ENCODE assay signal across 1 cellular context in genomic region chr1:75855010-75855409, GRCh38.
TF ChIP-seq lines count a peak whose summit lies in the region.

No MANE protein-coding gene starts in this region.

TF ChIP-seq in K562, 482 proteins besides CTCF, POLR2A, EP300 and RAD21 (continued from another document and continues in another):
- TF ChIP-seq ZBTB11 (CRISPR knock-in tag; IDR thresholded peaks at IDR 0.05) (no peak), ZNF121 (CRISPR knock-in tag; conservative IDR thresholded peaks at IDR 0.05) (no peak), ZNF133 (CRISPR knock-in tag; IDR thresholded peaks at IDR 0.05) (no peak), PKNOX1 (IDR thresholded peaks at IDR 0.05) (no peak), ARID1B (IDR thresholded peaks at IDR 0.05) (peak; percentile 46; the same call in 1 of the 2 replicates), PRDM10 (IDR thresholded peaks at IDR 0.05; ENCODE audit: partially characterized antibody) (no peak), ZNF224 (CRISPR knock-in tag; IDR thresholded peaks at IDR 0.05) (no peak), CEBPB (tag; IDR thresholded peaks at IDR 0.05) (peak; percentile 89), SOX6 (IDR thresholded peaks at IDR 0.05) (0 out of 2 replicates have a peak, but pooled peaks have one; percentile 44), ZNF592 (IDR thresholded peaks at IDR 0.05) (no peak), HEY1 (CRISPR knock-in tag; IDR thresholded peaks at IDR 0.05; ENCODE audit: borderline replicate concordance) (no peak), RBM17 (IDR thresholded peaks at IDR 0.05; ENCODE audit: borderline replicate concordance, low read depth, low read length) (no peak), TEAD4 (IDR thresholded peaks at IDR 0.05; ENCODE audit: low read length) (peak; percentile 45; the same call in 1 of the 2 replicates), TEAD4 (CRISPR knock-in tag; IDR thresholded peaks at IDR 0.05; ENCODE audit: borderline replicate concordance) (no peak), HIVEP1 (CRISPR knock-in tag; IDR thresholded peaks at IDR 0.05) (no peak), PURB (CRISPR knock-in tag; IDR thresholded peaks at IDR 0.05; ENCODE audit: low read depth) (no peak), CBFA2T3 (IDR thresholded peaks at IDR 0.05) (peak; percentile 55), PBX2 (CRISPR knock-in tag; IDR thresholded peaks at IDR 0.05; ENCODE audit: low read depth) (no peak), PBX2 (tag; conservative IDR thresholded peaks at IDR 0.05; ENCODE audit: low read depth) (no peak), ZNF143 (CRISPR knock-in tag; IDR thresholded peaks at IDR 0.05) (no peak), SP1 (CRISPR knock-in tag; IDR thresholded peaks at IDR 0.05) (no peak), FOXJ2 (tag; IDR thresholded peaks at IDR 0.05) (no peak), ZFP1 (CRISPR knock-in tag; IDR thresholded peaks at IDR 0.05) (no peak), CHD2 (IDR thresholded peaks at IDR 0.05; ENCODE audit: low read depth, low read length) (no peak), MBD1 (CRISPR knock-in tag; IDR thresholded peaks at IDR 0.05) (no peak), HOXB6 (CRISPR knock-in tag; IDR thresholded peaks at IDR 0.05; ENCODE audit: borderline replicate concordance) (no peak), HDAC3 (IDR thresholded peaks at IDR 0.05; ENCODE audit: borderline replicate concordance, partially characterized antibody) (no peak), ZBTB17 (CRISPR knock-in tag; IDR thresholded peaks at IDR 0.05) (no peak), PRMT5 (CRISPR knock-in tag; IDR thresholded peaks at IDR 0.05) (no peak), ZNF197 (CRISPR knock-in tag; IDR thresholded peaks at IDR 0.05; ENCODE audit: low read depth) (no peak), ZNF655 (CRISPR knock-in tag; IDR thresholded peaks at IDR 0.05) (no peak), TEAD2 (tag; IDR thresholded peaks at IDR 0.05) (no peak), ELF4 (CRISPR knock-in tag; IDR thresholded peaks at IDR 0.05) (no peak), ARID3B (CRISPR knock-in tag; IDR thresholded peaks at IDR 0.05; ENCODE audit: borderline replicate concordance) (no peak), JUNB (CRISPR knock-in tag; conservative IDR thresholded peaks at IDR 0.05) (no peak), ZNF263 (CRISPR knock-in tag; IDR thresholded peaks at IDR 0.05; ENCODE audit: borderline replicate concordance) (no peak), LARP7 (IDR thresholded peaks at IDR 0.05) (no peak), LEF1 (IDR thresholded peaks at IDR 0.05) (no peak), SREBF1 (IDR thresholded peaks at IDR 0.05; ENCODE audit: borderline replicate concordance, low read depth, low read length) (no peak), POLR2B (IDR thresholded peaks at IDR 0.05; ENCODE audit: low read depth, partially characterized antibody) (no peak), ZBTB2 (IDR thresholded peaks at IDR 0.05) (no peak), HDAC2 (IDR thresholded peaks at IDR 0.05) (no peak), NR1H2 (CRISPR knock-in tag; IDR thresholded peaks at IDR 0.05) (no peak), RAD51 (IDR thresholded peaks at IDR 0.05; ENCODE audit: borderline replicate concordance, low read depth) (no peak)
